Comparison of ENCODE assay signal across 8 cellular contexts in the genomic region with DNA sequence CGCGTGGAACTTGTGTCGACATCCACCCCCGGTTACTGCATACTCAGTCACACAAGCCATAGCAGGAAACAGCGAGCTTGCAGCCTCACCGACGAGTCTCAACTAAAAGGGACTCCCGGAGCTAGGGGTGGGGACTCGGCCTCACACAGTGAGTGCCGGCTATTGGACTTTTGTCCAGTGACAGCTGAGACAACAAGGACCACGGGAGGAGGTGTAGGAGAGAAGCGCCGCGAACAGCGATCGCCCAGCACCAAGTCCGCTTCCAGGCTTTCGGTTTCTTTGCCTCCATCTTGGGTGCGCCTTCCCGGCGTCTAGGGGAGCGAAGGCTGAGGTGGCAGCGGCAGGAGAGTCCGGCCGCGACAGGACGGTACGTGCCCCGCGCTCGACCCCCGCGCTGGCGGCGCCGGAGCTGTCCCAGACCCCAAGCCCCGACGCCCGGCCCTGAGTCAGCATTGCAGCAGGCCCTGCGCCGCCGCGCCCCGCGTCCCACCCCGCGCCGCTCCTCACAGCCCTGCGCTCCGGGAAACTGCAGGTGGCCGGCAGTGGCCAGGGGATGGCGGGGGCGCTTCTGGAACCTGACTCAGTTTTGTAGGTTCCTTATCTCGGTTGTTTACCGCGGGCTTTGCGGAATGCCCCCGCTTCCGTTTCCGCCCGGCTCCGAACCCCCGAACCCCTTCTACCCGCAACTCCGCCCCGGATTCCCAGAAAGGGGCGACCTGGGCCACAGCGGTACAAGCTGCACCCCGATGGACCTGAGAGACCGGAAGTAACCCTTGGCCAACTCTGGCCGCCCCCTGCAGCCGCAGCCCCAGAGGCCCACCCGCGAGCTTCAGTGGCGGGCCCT. TPM values are rescaled to one million over a fixed set of nuclear protein-coding genes. Genes with fewer than 3 reads are reported as not detected.
DNase-seq lines count a peak whose midpoint lies in the region; ATAC-seq and TF ChIP-seq lines count a peak whose summit lies in the region.

A gene (plus strand): TSS at position 50 of the 844 bp plus-strand sequence. CDS start 13,702 bp downstream, outside the sequence.

- ATAC-seq in GM18520 (IDR thresholded peaks at IDR 0.05; ENCODE audit: unreplicated experiment) (peak; percentile 20), HG03045 (IDR thresholded peaks at IDR 0.05; ENCODE audit: unreplicated experiment) (peak; percentile 41)

- TF ChIP-seq CTCF in 22Rv1 (IDR thresholded peaks at IDR 0.05) = no peak

- H3K27ac ChIP-seq in 22Rv1 = peak within 1 kb of the TSS; percentile 89

- DNase-seq in NCI-H2196 treated with DMSO at 0.1 percent for 48 hours (lab: John Stamatoyannopoulos, UW; ENCODE audit: unreplicated experiment) (peak; percentile 16), cerebellum (ENCODE audit: low spot score) (peak; percentile 69), kidney tubule cell (ENCODE audit: low spot score) (peak; percentile 83)
- DNase-seq in activated CD4-positive, CD25-positive, alpha-beta regulatory T cell treated with anti-CD3 and anti-CD28 coated beads, Interleukin-2, amount 50 U/mL, for 72 hours = peak; percentile 84
- peak; percentile 60 to 61 for DNase-seq in stimulated activated CD4-positive, alpha-beta T cell treated with anti-CD3 and anti-CD28 coated beads, Interleukin-1b, Interleukin-23, amount 100 ng/mL, for 4 hours (ENCODE audit: low read depth in 2 of 2)

RNA-seq across cellular contexts. Expression of the gene that starts here (rescaled TPM):
- 65.3 TPM for total RNA-seq in cerebellum

Comparison
In these comparisons a context has a peak if more than half of its experiments do, and no peak if none do; other contexts are left out.
1. Peak in every context shown above with its lines: DNase-seq, ATAC-seq and H3K27ac ChIP-seq.
2. DNase-seq: peak in every context shown above with its lines; median percentile 84 in activated CD4-positive, CD25-positive, alpha-beta regulatory T cell treated with anti-CD3 and anti-CD28 coated beads, Interleukin-2, amount 50 U/mL, for 72 hours; 83 in kidney tubule cell; 69 in cerebellum; 60 in stimulated activated CD4-positive, alpha-beta T cell treated with anti-CD3 and anti-CD28 coated beads, Interleukin-1b, Interleukin-23, amount 100 ng/mL, for 4 hours; 16 in NCI-H2196 treated with DMSO at 0.1 percent for 48 hours.